ENCODE assay signal across 1 cellular context in the genomic region with DNA sequence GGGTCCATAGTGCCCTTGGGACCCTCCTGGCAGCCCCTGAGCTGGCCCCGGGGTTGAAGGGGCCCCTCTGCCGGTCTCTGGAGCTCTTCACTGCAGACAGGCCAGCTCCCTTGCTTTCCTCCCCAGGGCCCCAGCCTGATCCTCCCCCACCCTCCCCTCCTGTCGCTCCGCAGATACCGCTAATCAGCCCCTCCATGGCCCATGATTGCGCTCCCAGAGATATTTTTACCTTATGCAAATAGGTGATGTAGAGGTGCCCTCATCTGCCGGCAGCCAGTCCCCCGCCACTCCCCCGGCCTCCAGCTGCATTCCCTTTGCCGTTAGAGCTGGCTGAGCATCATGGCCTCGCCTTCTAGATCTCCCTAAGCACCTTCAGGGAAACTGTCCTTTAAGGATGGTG.
TF ChIP-seq lines count a peak whose summit lies in the region.

No MANE protein-coding gene starts in this region.

TF ChIP-seq in HepG2, 621 proteins besides CTCF, POLR2A, EP300 and RAD21:
- TF ChIP-seq, protein P1, sequence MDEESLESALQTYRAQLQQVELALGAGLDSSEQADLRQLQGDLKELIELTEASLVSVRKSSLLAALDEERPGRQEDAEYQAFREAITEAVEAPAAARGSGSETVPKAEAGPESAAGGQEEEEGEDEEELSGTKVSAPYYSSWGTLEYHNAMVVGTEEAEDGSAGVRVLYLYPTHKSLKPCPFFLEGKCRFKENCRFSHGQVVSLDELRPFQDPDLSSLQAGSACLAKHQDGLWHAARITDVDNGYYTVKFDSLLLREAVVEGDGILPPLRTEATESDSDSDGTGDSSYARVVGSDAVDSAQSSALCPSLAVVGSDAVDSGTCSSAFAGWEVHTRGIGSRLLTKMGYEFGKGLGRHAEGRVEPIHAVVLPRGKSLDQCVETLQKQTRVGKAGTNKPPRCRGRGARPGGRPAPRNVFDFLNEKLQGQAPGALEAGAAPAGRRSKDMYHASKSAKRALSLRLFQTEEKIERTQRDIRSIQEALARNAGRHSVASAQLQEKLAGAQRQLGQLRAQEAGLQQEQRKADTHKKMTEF (CRISPR knock-in tag; IDR thresholded peaks at IDR 0.05) = no peak
- TF ChIP-seq, protein P2, sequence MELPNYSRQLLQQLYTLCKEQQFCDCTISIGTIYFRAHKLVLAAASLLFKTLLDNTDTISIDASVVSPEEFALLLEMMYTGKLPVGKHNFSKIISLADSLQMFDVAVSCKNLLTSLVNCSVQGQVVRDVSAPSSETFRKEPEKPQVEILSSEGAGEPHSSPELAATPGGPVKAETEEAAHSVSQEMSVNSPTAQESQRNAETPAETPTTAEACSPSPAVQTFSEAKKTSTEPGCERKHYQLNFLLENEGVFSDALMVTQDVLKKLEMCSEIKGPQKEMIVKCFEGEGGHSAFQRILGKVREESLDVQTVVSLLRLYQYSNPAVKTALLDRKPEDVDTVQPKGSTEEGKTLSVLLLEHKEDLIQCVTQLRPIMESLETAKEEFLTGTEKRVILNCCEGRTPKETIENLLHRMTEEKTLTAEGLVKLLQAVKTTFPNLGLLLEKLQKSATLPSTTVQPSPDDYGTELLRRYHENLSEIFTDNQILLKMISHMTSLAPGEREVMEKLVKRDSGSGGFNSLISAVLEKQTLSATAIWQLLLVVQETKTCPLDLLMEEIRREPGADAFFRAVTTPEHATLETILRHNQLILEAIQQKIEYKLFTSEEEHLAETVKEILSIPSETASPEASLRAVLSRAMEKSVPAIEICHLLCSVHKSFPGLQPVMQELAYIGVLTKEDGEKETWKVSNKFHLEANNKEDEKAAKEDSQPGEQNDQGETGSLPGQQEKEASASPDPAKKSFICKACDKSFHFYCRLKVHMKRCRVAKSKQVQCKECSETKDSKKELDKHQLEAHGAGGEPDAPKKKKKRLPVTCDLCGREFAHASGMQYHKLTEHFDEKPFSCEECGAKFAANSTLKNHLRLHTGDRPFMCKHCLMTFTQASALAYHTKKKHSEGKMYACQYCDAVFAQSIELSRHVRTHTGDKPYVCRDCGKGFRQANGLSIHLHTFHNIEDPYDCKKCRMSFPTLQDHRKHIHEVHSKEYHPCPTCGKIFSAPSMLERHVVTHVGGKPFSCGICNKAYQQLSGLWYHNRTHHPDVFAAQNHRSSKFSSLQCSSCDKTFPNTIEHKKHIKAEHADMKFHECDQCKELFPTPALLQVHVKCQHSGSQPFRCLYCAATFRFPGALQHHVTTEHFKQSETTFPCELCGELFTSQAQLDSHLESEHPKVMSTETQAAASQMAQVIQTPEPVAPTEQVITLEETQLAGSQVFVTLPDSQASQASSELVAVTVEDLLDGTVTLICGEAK (IDR thresholded peaks at IDR 0.05) = no peak
- TF ChIP-seq, protein P2 (CRISPR knock-in tag; IDR thresholded peaks at IDR 0.05) = no peak
- TF ChIP-seq FOXO1 (CRISPR knock-in tag; IDR thresholded peaks at IDR 0.05) = no peak
- no peak for TF ChIP-seq ZNF33B (CRISPR knock-in tag; IDR thresholded peaks at IDR 0.05)
- TF ChIP-seq SMAD3 (CRISPR knock-in tag; IDR thresholded peaks at IDR 0.05) = no peak
- no peak for TF ChIP-seq HNRNPLL (IDR thresholded peaks at IDR 0.05; ENCODE audit: low read depth, low read length, poor library complexity, severe bottlenecking)
- TF ChIP-seq, protein P3, sequence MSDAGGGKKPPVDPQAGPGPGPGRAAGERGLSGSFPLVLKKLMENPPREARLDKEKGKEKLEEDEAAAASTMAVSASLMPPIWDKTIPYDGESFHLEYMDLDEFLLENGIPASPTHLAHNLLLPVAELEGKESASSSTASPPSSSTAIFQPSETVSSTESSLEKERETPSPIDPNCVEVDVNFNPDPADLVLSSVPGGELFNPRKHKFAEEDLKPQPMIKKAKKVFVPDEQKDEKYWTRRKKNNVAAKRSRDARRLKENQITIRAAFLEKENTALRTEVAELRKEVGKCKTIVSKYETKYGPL (CRISPR knock-in tag; IDR thresholded peaks at IDR 0.05) = no peak
- no peak for TF ChIP-seq PITX1 (CRISPR knock-in tag; IDR thresholded peaks at IDR 0.05)
- TF ChIP-seq ZFP82 (CRISPR knock-in tag; IDR thresholded peaks at IDR 0.05; ENCODE audit: borderline replicate concordance) = no peak
- TF ChIP-seq XRCC5 (optimal IDR thresholded peaks at IDR 0.05; ENCODE audit: low read length) = no peak
- TF ChIP-seq ZNF776 (CRISPR knock-in tag; IDR thresholded peaks at IDR 0.05) = no peak
- TF ChIP-seq ZNF207 (IDR thresholded peaks at IDR 0.05; ENCODE audit: borderline replicate concordance) = no peak
TF ChIP-seq in HepG2: peak in this region for 0.
